Comparison of ENCODE assay signal across 14 cellular contexts in genomic region chr2:95024306-95024880, GRCh38. TPM values are rescaled to one million over a fixed set of nuclear protein-coding genes. Genes with fewer than 3 reads are reported as not detected.
DNase-seq lines count a peak whose midpoint lies in the region; ATAC-seq and TF ChIP-seq lines count a peak whose summit lies in the region.
"Had no signal": no experiment of that assay in that cellular context is flagged by ENCODE, and none has a peak within 500 bp of the region (broad histone marks: within the 10 kb centered on the region; RNA-seq: fewer than 3 reads in every experiment).

No MANE protein-coding gene starts in this region.

- 83% methylated on average over 11 of the region's 11 CpGs for WGBS in thymus

- TF ChIP-seq CTCF in GM13976 (IDR thresholded peaks at IDR 0.05; ENCODE audit: borderline replicate concordance, control extremely low read depth, extremely low read depth, insufficient read depth, missing control alignments) = no peak

- H3K9me3 Mint-ChIP-seq in activated naive CD4-positive, alpha-beta T cell treated with anti-CD3 and anti-CD28 coated beads, Interleukin-2, amount 50 U/mL, for 24 hours = no peaks in the 10 kb centered on the region
- H3K9me3 Mint-ChIP-seq in activated naive CD8-positive, alpha-beta T cell (ENCODE audit: low read depth) = no peaks in the 10 kb centered on the region

- H3K4me3 Mint-ChIP-seq in activated naive CD4-positive, alpha-beta T cell treated with anti-CD3 and anti-CD28 coated beads, Interleukin-2, amount 50 U/mL, for 24 hours = peak overlapping the region; percentile 80
- peak overlapping the region; percentile 78 for H3K4me3 Mint-ChIP-seq in activated naive CD8-positive, alpha-beta T cell

- H3K27ac Mint-ChIP-seq in activated naive CD4-positive, alpha-beta T cell treated with anti-CD3 and anti-CD28 coated beads, Interleukin-2, amount 50 U/mL, for 24 hours = peak overlapping the region; percentile 76
- H3K27ac Mint-ChIP-seq in activated naive CD8-positive, alpha-beta T cell = peak overlapping the region; percentile 46

- H3K4me1 ChIP-seq in thymus (ENCODE audit: control insufficient read depth, insufficient read depth, low read length) = peaks cover 51% of the 10 kb centered on the region

- DNase-seq in activated naive CD4-positive, alpha-beta T cell treated with Interleukin-2 at 50 U/mL for 16 hours = no peak
- DNase-seq in medulla oblongata (ENCODE audit: extremely low spot score) (peak; percentile 87), GM13976 (ENCODE audit: low spot score) (no peak)
- no peak for DNase-seq in stimulated activated CD4-positive, alpha-beta T cell treated with anti-CD3 and anti-CD28 coated beads, Interleukin-1b, Interleukin-23, amount 100 ng/mL, for 48 hours
- DNase-seq: cerebellar nuclear complex, gastrocnemius medialis, mesendoderm, NCI-H446 had no signal

- ATAC-seq in GM21423 (IDR thresholded peaks at IDR 0.05; ENCODE audit: unreplicated experiment) = no peak
- ATAC-seq: gastrocnemius medialis, K562 had no signal

- H3K27me3 Mint-ChIP-seq in activated naive CD4-positive, alpha-beta T cell treated with anti-CD3 and anti-CD28 coated beads, Interleukin-2, amount 50 U/mL, for 24 hours = no peaks in the 10 kb centered on the region
- H3K27me3 Mint-ChIP-seq in activated naive CD8-positive, alpha-beta T cell = no peaks in the 10 kb centered on the region

- H3K36me3 Mint-ChIP-seq in activated naive CD4-positive, alpha-beta T cell treated with anti-CD3 and anti-CD28 coated beads, Interleukin-2, amount 50 U/mL, for 24 hours = no peaks in the 10 kb centered on the region
- H3K36me3 Mint-ChIP-seq in activated naive CD8-positive, alpha-beta T cell = no peaks in the 10 kb centered on the region

- H3K27me3 ChIP-seq in thymus (ENCODE audit: control insufficient read depth, insufficient read depth) = no peaks in the 10 kb centered on the region

- H3K4me1 Mint-ChIP-seq in activated naive CD4-positive, alpha-beta T cell treated with anti-CD3 and anti-CD28 coated beads, Interleukin-2, amount 50 U/mL, for 24 hours = peaks cover 73% of the 10 kb centered on the region
- H3K4me1 Mint-ChIP-seq in activated naive CD8-positive, alpha-beta T cell (ENCODE audit: low read depth) = peaks cover 71% of the 10 kb centered on the region

- no peaks in the 10 kb centered on the region for H3K36me3 ChIP-seq in thymus (ENCODE audit: control insufficient read depth, insufficient read depth)
- H3K36me3 ChIP-seq: gastrocnemius medialis, suprapubic skin had no signal

- H3K9me3 ChIP-seq in thymus (ENCODE audit: control insufficient read depth) = peaks cover 2% of the 10 kb centered on the region
- H3K9me3 ChIP-seq: gastrocnemius medialis, suprapubic skin had no signal

- peak overlapping the region; percentile 95 for H3K27ac ChIP-seq in thymus (ENCODE audit: low read depth)
- H3K27ac ChIP-seq: gastrocnemius medialis, suprapubic skin had no signal

- peak overlapping the region; percentile 75 for H3K4me3 ChIP-seq in thymus (ENCODE audit: low read length)
- H3K4me3 ChIP-seq: K562 had no signal

- in situ Hi-C loops in GM13976 (cut with MboI; ENCODE audit: low sequenced_read_pairs, unreplicated experiment) = no loop called here

RNA-seq across cellular contexts. Expression of gene MAL, which starts 1.1 kb away (rescaled TPM):
- 143 TPM for polyA plus RNA-seq in thymus
- polyA plus RNA-seq: K562 had no signal
